24 cellular contexts compared by ENCODE assay signal in the genomic region with DNA sequence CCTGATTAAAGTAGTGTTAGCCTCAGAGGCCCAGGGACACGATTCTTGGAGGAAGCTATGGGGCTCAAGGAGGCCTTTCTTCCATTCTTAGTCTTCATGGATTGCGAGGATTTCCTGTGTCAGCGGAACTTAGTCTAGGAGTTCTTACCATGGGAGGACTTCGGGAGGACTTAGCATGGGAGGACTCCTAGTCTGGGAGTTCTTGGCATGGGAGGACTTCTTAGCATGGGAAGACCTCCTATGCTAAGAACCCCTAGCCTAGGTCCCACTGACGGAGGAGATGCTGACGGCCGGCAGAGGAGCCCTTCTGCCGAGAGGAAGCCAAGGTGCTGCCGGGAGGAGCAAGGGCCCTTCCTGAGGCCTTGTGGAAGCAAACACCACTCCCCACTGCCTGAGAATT. TPM values are rescaled to one million over a fixed set of nuclear protein-coding genes. Genes with fewer than 3 reads are reported as not detected.
DNase-seq lines count a peak whose midpoint lies in the region; ATAC-seq, FAIRE-seq and TF ChIP-seq lines count a peak whose summit lies in the region.
"Had no signal": no experiment of that assay in that cellular context is flagged by ENCODE, and none has a peak within 500 bp of the region (broad histone marks: within the 10 kb centered on the region; RNA-seq: fewer than 3 reads in every experiment).

No MANE protein-coding gene starts in this region.

- POLR2A ChIA-PET in A549 (lab: Yijun Ruan, JAX) = interaction anchor here (0.5 kb wide), 1 partner anchor 167 kb away, joined by 3 read pairs; no protein-coding TSS in a partner anchor

- peaks cover 81% of the 10 kb centered on the region for H3K4me1 Mint-ChIP-seq in dendritic cell treated with granulocyte-macrophage colony-stimulating factor and Interleukin-4, amounts not matched to agents 40 ng/mL and 50 ng/mL, for 4 days (ENCODE audit: low read depth)

- H3K27ac ChIP-seq in A549 (peak overlapping the region in 1 of 2 experiments; percentile 76; a peak in 3 of 6 replicates), SJSA1 (0 out of 2 replicates have a peak overlapping the region, but pooled peaks have one; percentile 76), skeletal muscle tissue (ENCODE audit: low read depth, low read length) (peak overlapping the region; percentile 11)
- H3K27ac ChIP-seq: ovary had no signal

- CTCF ChIA-PET in A549 (lab: Yijun Ruan, JAX) = interaction anchor here (1.4 to 4.9 kb wide), 7 partner anchors 9 to 358 kb away, joined by 3 to 31 read pairs (median 7); no protein-coding TSS in a partner anchor

- peak overlapping the region; percentile 96 for H3K27ac Mint-ChIP-seq in dendritic cell treated with granulocyte-macrophage colony-stimulating factor and Interleukin-4, amounts not matched to agents 40 ng/mL and 50 ng/mL, for 4 days
- H3K27ac Mint-ChIP-seq: activated naive CD8-positive, alpha-beta T cell; IgD-negative memory B cell; WTC11 had no signal

- H3K36me3 Mint-ChIP-seq in dendritic cell treated with granulocyte-macrophage colony-stimulating factor and Interleukin-4, amounts not matched to agents 40 ng/mL and 50 ng/mL, for 4 days (ENCODE audit: low read depth) = peaks cover 78% of the 10 kb centered on the region
- H3K36me3 Mint-ChIP-seq: activated naive CD8-positive, alpha-beta T cell had no signal

- no peaks in the 10 kb centered on the region for H3K9me3 ChIP-seq in A549
- H3K9me3 ChIP-seq in SJSA1 (replicated peaks) = no peaks in the 10 kb centered on the region
- no peaks in the 10 kb centered on the region for H3K9me3 ChIP-seq in skeletal muscle tissue (ENCODE audit: control insufficient read depth in 3 of 3, low read length in 3 of 3)
- H3K9me3 ChIP-seq: ovary had no signal

- no peaks in the 10 kb centered on the region for H3K27me3 Mint-ChIP-seq in dendritic cell treated with granulocyte-macrophage colony-stimulating factor and Interleukin-4, amounts not matched to agents 40 ng/mL and 50 ng/mL, for 4 days
- H3K27me3 Mint-ChIP-seq: IgD-negative memory B cell had no signal

- peaks cover 57% of the 10 kb centered on the region for H3K4me1 ChIP-seq in A549
- H3K4me1 ChIP-seq in SJSA1 (replicated peaks) = peaks cover 53% of the 10 kb centered on the region
- peaks cover 7 to 14% (median 12%) of the 10 kb centered on the region in 3 donors for H3K4me1 ChIP-seq in skeletal muscle tissue (ENCODE audit: control insufficient read depth in 3 of 3, insufficient read depth in 3 of 3, low read length in 3 of 3)

- H3K9me3 Mint-ChIP-seq in dendritic cell treated with granulocyte-macrophage colony-stimulating factor and Interleukin-4, amounts not matched to agents 40 ng/mL and 50 ng/mL, for 4 days = no peaks in the 10 kb centered on the region
- H3K9me3 Mint-ChIP-seq: IgD-negative memory B cell had no signal

- no peak overlapping the region for H3K9ac ChIP-seq in skeletal muscle tissue (ENCODE audit: low read depth in 1 of 3, low read length in 3 of 3)

- no peak for DNase-seq in A549 (ENCODE audit: low read depth in 1 of 2, low spot score in 1 of 2)
- no peak for DNase-seq in SJSA1 (ENCODE audit: low read depth in 1 of 2, low spot score in 2 of 2)
- DNase-seq in GM03348 (ENCODE audit: low spot score) = no peak
- no peak for DNase-seq in T-helper 9 cell
- DNase-seq in DMS79 (lab: John Stamatoyannopoulos, UW) = no peak
- DNase-seq: glutamatergic neuron; NCI-H187 treated with DMSO at 0.1 percent for 48 hours; NCI-H446; RPMI8226; stimulated activated CD4-positive, alpha-beta T cell treated with anti-CD3 and anti-CD28 coated beads, Interleukin-4, amount 100 ng/mL, for 1 hour; T-helper 1 cell had no signal

- no peak overlapping the region for H3K4me3 ChIP-seq in A549
- H3K4me3 ChIP-seq in SJSA1 = no peak overlapping the region
- no peak overlapping the region for H3K4me3 ChIP-seq in skeletal muscle tissue (ENCODE audit: low read length in 3 of 3)
- H3K4me3 ChIP-seq: ovary had no signal

- intact Hi-C loops in dendritic cell treated with granulocyte-macrophage colony-stimulating factor and Interleukin-4, amounts not matched to agents 40 ng/mL and 50 ng/mL, for 4 days (cut with micrococcal nuclease) = loop anchor here (10.0 kb wide), 1 partner anchor 204 kb away; a partner anchor contains a TSS

- TF ChIP-seq POLR2A in A549 (IDR thresholded peaks at IDR 0.05; ENCODE audit: low read length) = no peak

- H3K27me3 ChIP-seq in SJSA1 (replicated peaks) = no peaks in the 10 kb centered on the region
- H3K27me3 ChIP-seq in skeletal muscle tissue (ENCODE audit: control insufficient read depth in 3 of 3, insufficient read depth in 3 of 3, low read length in 3 of 3) = no peaks in the 10 kb centered on the region
- H3K27me3 ChIP-seq: ovary had no signal

- no peak for TF ChIP-seq EP300 in A549 (IDR thresholded peaks at IDR 0.05)

- H3K4me2 ChIP-seq in A549 = no peak overlapping the region

- FAIRE-seq in A549 (lab: Jason Lieb, UNC) = no peak
- FAIRE-seq: A204.1 had no signal

- WGBS in A549 (ENCODE audit: missing lambda C conversion rate) = 97% methylated on average over 9 of the region's 9 CpGs

- H3K4me3 Mint-ChIP-seq in dendritic cell treated with granulocyte-macrophage colony-stimulating factor and Interleukin-4, amounts not matched to agents 40 ng/mL and 50 ng/mL, for 4 days = no peak overlapping the region
- H3K4me3 Mint-ChIP-seq: activated naive CD8-positive, alpha-beta T cell; IgD-negative memory B cell; WTC11 had no signal

- peaks cover 55% of the 10 kb centered on the region for H3K36me3 ChIP-seq in SJSA1
- H3K36me3 ChIP-seq in skeletal muscle tissue (ENCODE audit: control insufficient read depth in 3 of 3, insufficient read depth in 3 of 3, low read length in 3 of 3) = peaks cover 8 to 15% (median 12%) of the 10 kb centered on the region in 3 donors
- H3K36me3 ChIP-seq: ovary had no signal

- no peak for TF ChIP-seq RAD21 in A549 (conservative IDR thresholded peaks at IDR 0.05 in 1 of 2, IDR thresholded peaks at IDR 0.05 in 1 of 2)

- no peak for TF ChIP-seq CTCF in A549 (IDR thresholded peaks at IDR 0.05)

- no peak for ATAC-seq in A549
- ATAC-seq in HG03196 (IDR thresholded peaks at IDR 0.05; ENCODE audit: unreplicated experiment) = no peak

TF ChIP-seq in A549, 52 proteins besides CTCF, POLR2A, EP300 and RAD21:
- TF ChIP-seq MAFK (IDR thresholded peaks at IDR 0.05; ENCODE audit: partially characterized antibody) = peak; percentile 4
- TF ChIP-seq CEBPB (IDR thresholded peaks at IDR 0.05) = no peak
- no peak for TF ChIP-seq FOSB (CRISPR knock-in tag; IDR thresholded peaks at IDR 0.05)
- TF ChIP-seq HOXB5 (CRISPR knock-in tag; IDR thresholded peaks at IDR 0.05) = no peak

RNA-seq across cellular contexts. Expression of a gene that starts 35.6 kb away (rescaled TPM):
- polyA plus RNA-seq in A549 (2011; rRNA removed) = not detected in 2 replicates
- not detected in 2 replicates for polyA plus RNA-seq in A549 (2012; cell fraction: cytosol; rRNA removed)
- polyA plus RNA-seq in A549 (2012; cell fraction: nucleus; rRNA removed) = 0.05 TPM in 1 of 2 replicates, not detected in the other
- not detected in 3 replicates for polyA plus RNA-seq in A549 (2017; fragmentation: RNase III; extraction: RNeasy Plus Mini Kit Qiagen cat#74134 plus additional on column Dnase treatment)
- not detected in 2 replicates for polyA minus RNA-seq in A549 (2011; rRNA and poly(A)+ RNA removed)
- total RNA-seq in SJSA1 (2014; rRNA removed; shearing (Covaris generic)) = not detected in 2 replicates
- not detected for total RNA-seq in skeletal muscle tissue
- total RNA-seq: fibroblast of lung, H4, liver, myocyte, ovary, subcutaneous adipose tissue, WTC11 had no signal
- polyA plus RNA-seq: fibroblast of lung, IgD-negative memory B cell, liver, ovary had no signal
